Comparison of ENCODE assay signal across 8 cellular contexts in genomic region chr14:105679959-105680736, GRCh38.
DNase-seq lines count a peak whose midpoint lies in the region; ATAC-seq and TF ChIP-seq lines count a peak whose summit lies in the region.
"Not testable (repeated sequence)": the region's sequence is repeated elsewhere in the genome, so short reads cannot be mapped to it uniquely, and the experiment has no call there.

No MANE protein-coding gene starts in this region.

- H3K4me3 ChIP-seq in Jurkat, Clone E6-1 (ENCODE audit: low read length): 0 out of 2 replicates have a peak overlapping the region, but pooled peaks have one; percentile 7
- not testable (repeated sequence) for H3K4me3 ChIP-seq in body of pancreas

- not testable (repeated sequence) for DNase-seq in Jurkat, Clone E6-1 (ENCODE audit: low read depth, low spot score); body of pancreas
- DNase-seq in activated CD4-positive, alpha-beta T cell treated with anti-CD3 and anti-CD28 coated beads, Interleukin-2, amount 10 ng/mL, durations not matched to agents 24 days and 14 days: peak; percentile 75
- DNase-seq in naive thymus-derived CD8-positive, alpha-beta T cell: peak in 4 of 10 donors; percentile 16 to 64 (median 24)

- H3K4me1 Mint-ChIP-seq in activated CD4-positive, alpha-beta T cell treated with anti-CD3 and anti-CD28 coated beads, Interleukin-2, amount 10 ng/mL, durations not matched to agents 24 days and 14 days: not testable (repeated sequence)
- H3K4me1 Mint-ChIP-seq in naive thymus-derived CD8-positive, alpha-beta T cell: peaks cover 0 to 12% (median 3%) of the 10 kb centered on the region in 4 donors

- not testable (repeated sequence) for TF ChIP-seq POLR2A in body of pancreas (IDR thresholded peaks at IDR 0.05)

- TF ChIP-seq CTCF in 22Rv1 (IDR thresholded peaks at IDR 0.05) (peak; percentile 67), body of pancreas (IDR thresholded peaks at IDR 0.05) (peak in 1 of 7 experiments; percentile 13)

- POLR2A ChIA-PET in naive thymus-derived CD8-positive, alpha-beta T cell (lab: Charles Lee): not testable (repeated sequence)

- not testable (repeated sequence) for H3K9me3 Mint-ChIP-seq in activated CD4-positive, alpha-beta T cell treated with anti-CD3 and anti-CD28 coated beads, Interleukin-2, amount 10 ng/mL, durations not matched to agents 24 days and 14 days; naive thymus-derived CD8-positive, alpha-beta T cell

- not testable (repeated sequence) for H3K4me1 ChIP-seq in body of pancreas

- not testable (repeated sequence) for H3K27me3 ChIP-seq in body of pancreas

- H3K27ac Mint-ChIP-seq in activated CD4-positive, alpha-beta T cell treated with anti-CD3 and anti-CD28 coated beads, Interleukin-2, amount 10 ng/mL, durations not matched to agents 24 days and 14 days; naive thymus-derived CD8-positive, alpha-beta T cell: not testable (repeated sequence)

- not testable (repeated sequence) for H3K4me3 Mint-ChIP-seq in activated CD4-positive, alpha-beta T cell treated with anti-CD3 and anti-CD28 coated beads, Interleukin-2, amount 10 ng/mL, durations not matched to agents 24 days and 14 days; naive thymus-derived CD8-positive, alpha-beta T cell

- not testable (repeated sequence) for H3K27me3 Mint-ChIP-seq in activated CD4-positive, alpha-beta T cell treated with anti-CD3 and anti-CD28 coated beads, Interleukin-2, amount 10 ng/mL, durations not matched to agents 24 days and 14 days; naive thymus-derived CD8-positive, alpha-beta T cell

- not testable (repeated sequence) for H3K27ac ChIP-seq in 22Rv1, body of pancreas

- WGBS in body of pancreas, 2 donors: 11% methylated on average over 13 of the region's 51 CpGs; no CpG with 5 or more reads in 1 of the 2 donors

- not testable (repeated sequence) for H3K9me3 ChIP-seq in body of pancreas

- ATAC-seq in GM18861 (IDR thresholded peaks at IDR 0.05; ENCODE audit: unreplicated experiment): peak; percentile 29
- peak; percentile 39 for ATAC-seq in GM21526 (IDR thresholded peaks at IDR 0.05; ENCODE audit: low FRiP score, unreplicated experiment)
- ATAC-seq in HG03025 (IDR thresholded peaks at IDR 0.05; ENCODE audit: low FRiP score, unreplicated experiment): peak; percentile 39
- ATAC-seq in body of pancreas: peak; percentile 69
- peak; percentile 74 to 82 for ATAC-seq in naive thymus-derived CD8-positive, alpha-beta T cell

- not testable (repeated sequence) for H3K36me3 Mint-ChIP-seq in activated CD4-positive, alpha-beta T cell treated with anti-CD3 and anti-CD28 coated beads, Interleukin-2, amount 10 ng/mL, durations not matched to agents 24 days and 14 days (ENCODE audit: low read depth); naive thymus-derived CD8-positive, alpha-beta T cell

- H3K36me3 ChIP-seq in body of pancreas (replicated peaks in 1 of 2; ENCODE audit: insufficient read depth in 1 of 2, low read depth in 2 of 2): not testable (repeated sequence)

- intact Hi-C loops in activated CD4-positive, alpha-beta T cell treated with anti-CD3 and anti-CD28 coated beads, Interleukin-2, amount 10 ng/mL, durations not matched to agents 24 days and 14 days (cut with micrococcal nuclease): loop anchor here (5.0 to 10.0 kb wide), 2 partner anchors 265 to 317 kb away; no protein-coding TSS in a partner anchor
- intact Hi-C loops in body of pancreas (cut with DNase I): not testable (repeated sequence)
